In the genomic region with DNA sequence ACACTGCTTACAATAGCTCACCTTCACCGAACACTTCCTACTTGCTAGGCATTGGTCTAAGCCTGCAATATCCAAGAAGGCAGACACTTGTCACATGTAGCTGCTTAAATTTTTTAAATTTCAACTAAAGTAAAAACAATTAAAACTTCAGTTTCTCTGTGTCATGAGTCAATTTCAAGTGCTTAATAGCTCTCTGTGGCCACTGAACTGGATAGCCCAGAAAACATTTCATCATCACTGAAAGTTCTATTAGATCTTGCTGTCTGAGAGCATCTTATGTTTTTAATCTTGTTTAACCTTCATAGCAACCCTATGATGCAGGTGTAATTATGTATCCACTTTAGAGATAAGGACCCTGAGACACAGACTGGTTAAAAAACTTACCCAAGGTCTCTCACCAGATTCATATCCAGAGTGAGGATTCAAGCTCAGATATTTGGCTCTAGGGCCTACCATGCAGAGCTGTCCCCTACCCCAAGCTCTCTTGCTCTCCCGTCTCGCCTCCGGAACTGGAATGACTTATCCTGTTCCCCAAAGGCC, we compare ENCODE assay signal across 21 cellular contexts. TPM values are rescaled to one million over a fixed set of nuclear protein-coding genes. Genes with fewer than 3 reads are reported as not detected.
DNase-seq lines count a peak whose midpoint lies in the region; ATAC-seq and TF ChIP-seq lines count a peak whose summit lies in the region.
"Had no signal": no experiment of that assay in that cellular context is flagged by ENCODE, and none has a peak within 500 bp of the region (broad histone marks: within the 10 kb centered on the region; RNA-seq: fewer than 3 reads in every experiment).

No MANE protein-coding gene starts in this region.

- TF ChIP-seq POLR2A in HCT116 (IDR thresholded peaks at IDR 0.05; ENCODE audit: borderline replicate concordance, extremely low read depth, insufficient read depth, insufficient read length) = no peak
- TF ChIP-seq POLR2A in thyroid gland (IDR thresholded peaks at IDR 0.05) = no peak

- H3K9ac ChIP-seq in HCT116 (ENCODE audit: low read length) = no peak overlapping the region

- no peak for ATAC-seq in HCT116
- no peak for ATAC-seq in activated T-helper 17 cell treated with anti-CD3 and anti-CD28 coated beads, Interleukin-2, amount 50 U/mL, for 72 hours (replicated peaks)
- no peak for ATAC-seq in GM19395 (IDR thresholded peaks at IDR 0.05; ENCODE audit: unreplicated experiment)

- WGBS in thyroid gland, 2 donors = 85 to 88% methylated on average over 4 of the region's 4 CpGs

- no peaks in the 10 kb centered on the region for H3K9me3 Mint-ChIP-seq in activated T-helper 17 cell treated with anti-CD3 and anti-CD28 coated beads, Interleukin-2, amount 50 U/mL, for 72 hours
- H3K9me3 Mint-ChIP-seq: activated T-cell treated with anti-CD3 and anti-CD28 coated beads, Interleukin-2, amount 50 U/mL, for 24 hours; dendritic cell treated with granulocyte-macrophage colony-stimulating factor and Interleukin-4, amounts not matched to agents 40 ng/mL and 50 ng/mL, for 4 days; naive thymus-derived CD4-positive, alpha-beta T cell; T-helper 2 cell treated with Interferon-gamma antibody and Interleukin-4, amounts not matched to agents 5 μg/mL and 100 μg/mL, for 36 hours; type B pancreatic cell had no signal

- no peak overlapping the region for H3K27ac ChIP-seq in HCT116 (ENCODE audit: low read depth, low read length)
- peak overlapping the region; percentile 25 to 53 (median 40) for H3K27ac ChIP-seq in thyroid gland
- H3K27ac ChIP-seq: esophagus squamous epithelium, hepatocyte, left lung, ovary, WERI-Rb-1 had no signal

- H3K4me1 ChIP-seq in HCT116 (ENCODE audit: control insufficient read depth in 1 of 2, insufficient read depth in 2 of 2, low read length in 2 of 2) (no peaks in the 10 kb centered on the region), thyroid gland (peaks cover 7 to 15% of the 10 kb centered on the region in 2 donors)
- H3K4me1 ChIP-seq: esophagus squamous epithelium had no signal

- no peaks in the 10 kb centered on the region for H4K20me1 ChIP-seq in HCT116 (ENCODE audit: insufficient read depth)

- CTCF ChIA-PET in HCT116 (lab: Charles Lee) = interaction anchor here (0.6 to 9.3 kb wide), 31 partner anchors 9 to 588 kb away, joined by 3 to 229 read pairs (median 4); a partner anchor contains a TSS

- BruUV-seq in HCT116 (replicated peaks; lab: Mats Ljungman, UMichigan) = no TSS peak

- POLR2A ChIA-PET in HCT116 (lab: Charles Lee) = interaction anchor here (0.9 to 2.7 kb wide), 2 partner anchors 11 to 92 kb away, joined by 5 to 35 read pairs; no protein-coding TSS in a partner anchor

- DNase-seq in HCT116 (ENCODE audit: low read depth, low spot score) = no peak
- peak; percentile 34 for DNase-seq in kidney glomerular epithelial cell (lab: John Stamatoyannopoulos, UW)
- DNase-seq in thyroid gland = no peak
- no peak for DNase-seq in UCSD-AML1 (lab: John Stamatoyannopoulos, UW; ENCODE audit: unreplicated experiment)
- DNase-seq in NCI-H748 treated with DMSO at 0.1 percent for 48 hours (lab: John Stamatoyannopoulos, UW) = no peak
- DNase-seq: activated CD8-positive, alpha-beta memory T cell treated with anti-CD3 and anti-CD28 coated beads for 24 hours; esophagus squamous epithelium had no signal

- no peaks in the 10 kb centered on the region for H3K9me2 ChIP-seq in HCT116 (ENCODE audit: insufficient read depth)

- RAD21 ChIA-PET in HCT116 (lab: Charles Lee; ENCODE audit: low non-redundant PET in 1 of 2, low total read pairs in 2 of 2, uncharacterized antibody in 2 of 2, unreplicated experiment in 2 of 2) = interaction anchor here (0.7 to 3.0 kb wide), 5 partner anchors 91 to 208 kb away, joined by 3 to 38 read pairs (median 8); no protein-coding TSS in a partner anchor

- no peak overlapping the region for H3K4me2 ChIP-seq in HCT116 (ENCODE audit: low read length)
- H3K4me2 ChIP-seq: hepatocyte had no signal

- no peak overlapping the region for H3K4me3 Mint-ChIP-seq in activated T-helper 17 cell treated with anti-CD3 and anti-CD28 coated beads, Interleukin-2, amount 50 U/mL, for 72 hours
- H3K4me3 Mint-ChIP-seq: activated T-cell treated with anti-CD3 and anti-CD28 coated beads, Interleukin-2, amount 50 U/mL, for 24 hours; dendritic cell treated with granulocyte-macrophage colony-stimulating factor and Interleukin-4, amounts not matched to agents 40 ng/mL and 50 ng/mL, for 4 days; type B pancreatic cell had no signal

- peak overlapping the region; percentile 84 for H2AFZ ChIP-seq in HCT116 (ENCODE audit: low read depth, low read length, poor library complexity, severe bottlenecking)
- H2AFZ ChIP-seq: hepatocyte had no signal

- no peak for TF ChIP-seq CTCF in HCT116 (IDR thresholded peaks at IDR 0.05 in 2 of 3, conservative IDR thresholded peaks at IDR 0.05 in 1 of 3; ENCODE audit: borderline replicate concordance in 1 of 3, insufficient read depth in 1 of 3, low read depth in 2 of 3, low read length in 2 of 3)
- TF ChIP-seq CTCF in thyroid gland (IDR thresholded peaks at IDR 0.05) = no peak

- peaks cover 23% of the 10 kb centered on the region for H3K27me3 ChIP-seq in HCT116 (ENCODE audit: insufficient read depth, low read length)
- no peaks in the 10 kb centered on the region for H3K27me3 ChIP-seq in thyroid gland
- H3K27me3 ChIP-seq: ovary had no signal

- H3K36me3 Mint-ChIP-seq in activated T-helper 17 cell treated with anti-CD3 and anti-CD28 coated beads, Interleukin-2, amount 50 U/mL, for 72 hours (ENCODE audit: low read depth) = no peaks in the 10 kb centered on the region
- H3K36me3 Mint-ChIP-seq: naive thymus-derived CD4-positive, alpha-beta T cell; type B pancreatic cell had no signal

- H3K27me3 Mint-ChIP-seq in activated T-helper 17 cell treated with anti-CD3 and anti-CD28 coated beads, Interleukin-2, amount 50 U/mL, for 72 hours = peaks cover 4% of the 10 kb centered on the region
- H3K27me3 Mint-ChIP-seq: activated T-cell treated with anti-CD3 and anti-CD28 coated beads, Interleukin-2, amount 50 U/mL, for 24 hours had no signal

- H3K36me3 ChIP-seq in HCT116 (ENCODE audit: control insufficient read depth in 1 of 2, insufficient read depth in 2 of 2, low read length in 2 of 2) = no peaks in the 10 kb centered on the region
- no peaks in the 10 kb centered on the region for H3K36me3 ChIP-seq in thyroid gland
- H3K36me3 ChIP-seq: esophagus squamous epithelium, left lung, ovary, WERI-Rb-1 had no signal

- intact Hi-C loops in HCT116 (cut with micrococcal nuclease) (loop anchor here (1.0 to 10.0 kb wide), 5 partner anchors 53 to 638 kb away; no protein-coding TSS in a partner anchor), thyroid gland (cut with DNase I) (loop anchor here (2.0 to 10.0 kb wide), 2 partner anchors 91 to 215 kb away; no protein-coding TSS in a partner anchor)

- H3K27ac Mint-ChIP-seq in activated T-helper 17 cell treated with anti-CD3 and anti-CD28 coated beads, Interleukin-2, amount 50 U/mL, for 72 hours = peak overlapping the region; percentile 10
- H3K27ac Mint-ChIP-seq: activated T-cell treated with anti-CD3 and anti-CD28 coated beads, Interleukin-2, amount 50 U/mL, for 24 hours; dendritic cell treated with granulocyte-macrophage colony-stimulating factor and Interleukin-4, amounts not matched to agents 40 ng/mL and 50 ng/mL, for 4 days; T-helper 2 cell treated with Interferon-gamma antibody and Interleukin-4, amounts not matched to agents 5 μg/mL and 100 μg/mL, for 36 hours; type B pancreatic cell had no signal

- peaks cover 9% of the 10 kb centered on the region for H3K4me1 Mint-ChIP-seq in activated T-helper 17 cell treated with anti-CD3 and anti-CD28 coated beads, Interleukin-2, amount 50 U/mL, for 72 hours

- H3K4me3 ChIP-seq in HCT116 (replicated peaks in 1 of 2; ENCODE audit: low read depth in 1 of 2, low read length in 2 of 2) (no peak overlapping the region), thyroid gland (replicated peaks in 1 of 3) (no peak overlapping the region)
- H3K4me3 ChIP-seq: esophagus squamous epithelium, hepatocyte, left lung, ovary had no signal

- no peaks in the 10 kb centered on the region for H3K79me2 ChIP-seq in HCT116 (ENCODE audit: insufficient read depth, low read length)
- H3K79me2 ChIP-seq: hepatocyte had no signal

- no peaks in the 10 kb centered on the region for H3K9me3 ChIP-seq in HCT116 (ENCODE audit: control insufficient read depth in 1 of 2, insufficient read depth in 1 of 2, low read depth in 1 of 2, low read length in 2 of 2)
- no peaks in the 10 kb centered on the region for H3K9me3 ChIP-seq in thyroid gland
- H3K9me3 ChIP-seq: esophagus squamous epithelium, left lung, ovary had no signal

- TF ChIP-seq RAD21 in HCT116 (IDR thresholded peaks at IDR 0.05; ENCODE audit: low read depth) = no peak

TF ChIP-seq in HCT116, 20 proteins besides CTCF, POLR2A, EP300 and RAD21 (continues in another document):
- TF ChIP-seq EGR1 (IDR thresholded peaks at IDR 0.05; ENCODE audit: low read depth) = no peak

RNA-seq across cellular contexts. Expression of a gene that starts 2.6 kb away (rescaled TPM):
- total RNA-seq in HCT116 (2021; ENCODE audit: unreplicated experiment) (not detected), thyroid gland (1 to 10 TPM in 1 of 4 donors, under 1 TPM in 1, not detected in 2; 0.71 to 1.1 TPM)
- polyA plus RNA-seq in HCT116 (2012) = not detected in 2 replicates
- not detected for total RNA-seq in activated T-helper 17 cell treated with anti-CD3 and anti-CD28 coated beads, Interleukin-2, amount 50 U/mL, for 72 hours
- total RNA-seq: Daoy, frontal cortex, hepatocyte, NCI-H460 had no signal
- polyA plus RNA-seq: hepatocyte had no signal

RNA-seq across cellular contexts. Expression of a gene that starts 18.8 kb away (rescaled TPM):
- 35.8 TPM for total RNA-seq in HCT116 (2021; ENCODE audit: unreplicated experiment)
- polyA plus RNA-seq in HCT116 (2012) = 48.9 and 50.0 TPM in 2 replicates
- total RNA-seq in activated T-helper 17 cell treated with anti-CD3 and anti-CD28 coated beads, Interleukin-2, amount 50 U/mL, for 72 hours = 10 to 100 TPM; 17.7 to 26.5 TPM
- 100 to 1,000 TPM in 2 of 4 donors, 10 to 100 TPM in 2; 97.3 to 183 (median 99.9) TPM for total RNA-seq in thyroid gland

RNA-seq across cellular contexts. Expression of a gene that starts 27.2 kb away (rescaled TPM):
- total RNA-seq in HCT116 (2021; ENCODE audit: unreplicated experiment) (not detected), thyroid gland (1 to 10 TPM; 1.6 to 6.3 (median 2.1) TPM)
- 0.02 TPM in 1 of 2 replicates, not detected in the other for polyA plus RNA-seq in HCT116 (2012)
- total RNA-seq in activated T-helper 17 cell treated with anti-CD3 and anti-CD28 coated beads, Interleukin-2, amount 50 U/mL, for 72 hours = 1 to 10 TPM in 1 of 2 donors, under 1 TPM in 1; 0.30 to 1.2 TPM
- total RNA-seq: frontal cortex, NCI-H460 had no signal
- polyA plus RNA-seq: naive thymus-derived CD4-positive, alpha-beta T cell had no signal
